ENCODE assay signal across 16 cellular contexts in the genomic region with DNA sequence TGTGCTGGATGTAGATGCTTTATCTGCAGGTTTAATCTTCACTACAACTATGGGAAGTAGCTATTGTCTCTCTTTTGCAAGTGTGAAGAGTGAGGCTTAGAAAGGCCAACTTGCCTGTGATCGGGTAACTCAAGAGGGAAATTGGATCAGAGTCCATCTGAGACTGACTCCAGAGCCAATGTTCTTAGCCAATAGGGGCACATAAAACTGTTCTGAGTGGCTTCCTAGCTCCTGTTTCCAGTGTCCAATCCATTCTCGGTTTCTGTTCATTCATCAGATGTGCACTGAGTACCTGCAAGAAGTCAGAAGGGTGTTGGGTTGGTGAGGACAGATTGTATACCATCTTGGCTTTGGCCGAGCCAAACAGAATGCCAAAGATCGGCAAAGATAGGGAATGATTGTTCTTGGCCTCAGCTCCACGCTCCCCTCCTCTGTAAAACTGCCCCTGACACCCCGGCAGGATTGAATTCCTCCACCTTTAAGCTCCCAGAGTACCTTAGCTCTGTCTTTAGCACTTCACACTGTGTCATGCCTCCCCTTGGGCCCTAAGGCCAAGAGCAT.
DNase-seq lines count a peak whose midpoint lies in the region; ATAC-seq, FAIRE-seq and TF ChIP-seq lines count a peak whose summit lies in the region.
"Had no signal": no experiment of that assay in that cellular context is flagged by ENCODE, and none has a peak within 500 bp of the region (broad histone marks: within the 10 kb centered on the region; RNA-seq: fewer than 3 reads in every experiment).

No MANE protein-coding gene starts in this region.

- DNase-seq in G401 (ENCODE audit: low spot score), result peak; percentile 52
- DNase-seq in OCI-LY7 (ENCODE audit: low spot score), result no peak
- DNase-seq in right atrium auricular region (ENCODE audit: low spot score), result no peak
- peak in 1 of 2 donors; percentile 45 for DNase-seq in gastrocnemius medialis
- DNase-seq in T-cell, result no peak
- no peak for DNase-seq in RCC 7860 (ENCODE audit: low spot score)
- DNase-seq: glutamatergic neuron, KG1, mucosa of descending colon, SHP77 treated with DMSO at 0.1 percent for 48 hours had no signal

- POLR2A ChIA-PET in OCI-LY7 (lab: Charles Lee) (interaction anchor here (1.1 to 1.9 kb wide), 3 partner anchors 23 to 77 kb away, joined by 3 to 5 read pairs (median 5); no protein-coding TSS in a partner anchor), T-cell (lab: Charles Lee) (no interaction called here)

- peak overlapping the region; percentile 33 for H3K27ac ChIP-seq in OCI-LY7 (ENCODE audit: low read depth, low read length, poor library complexity, severe bottlenecking)
- peak overlapping the region; percentile 76 to 85 for H3K27ac ChIP-seq in right atrium auricular region
- H3K27ac ChIP-seq in gastrocnemius medialis, result peak overlapping the region; percentile 84 to 93 (median 88)
- H3K27ac ChIP-seq: C4-2B, HL-60 had no signal

- H3K36me3 ChIP-seq in OCI-LY7 (ENCODE audit: insufficient read depth, low read length) (peaks cover 16% of the 10 kb centered on the region), right atrium auricular region (no peaks in the 10 kb centered on the region), gastrocnemius medialis (no peaks in the 10 kb centered on the region)

- no peaks in the 10 kb centered on the region for H3K9me2 ChIP-seq in OCI-LY7 (ENCODE audit: insufficient read depth, low read length)

- H3K27me3 Mint-ChIP-seq in T-cell, result no peaks in the 10 kb centered on the region
- H3K27me3 Mint-ChIP-seq: activated CD4-positive, alpha-beta memory T cell treated with anti-CD3 and anti-CD28 coated beads for 36 hours had no signal

- H3K9me3 ChIP-seq in OCI-LY7 (ENCODE audit: low read length) (peaks cover 10% of the 10 kb centered on the region), right atrium auricular region (no peaks in the 10 kb centered on the region), gastrocnemius medialis (no peaks in the 10 kb centered on the region)
- H3K9me3 ChIP-seq: mucosa of descending colon had no signal

- in situ Hi-C loops in G401 (cut with HindIII; ENCODE audit: low sequenced_read_pairs) (no loop called here), gastrocnemius medialis (cut with MboI; ENCODE audit: low sequenced_read_pairs in 4 of 4) (loop anchor here in 1 of 4 donors (10.0 kb wide), 1 partner anchor 46 kb away; no protein-coding TSS in a partner anchor)

- peaks cover 4% of the 10 kb centered on the region; the same call in 1 of the 2 replicates for H3K79me2 ChIP-seq in OCI-LY7 (ENCODE audit: insufficient read depth, low read depth, low read length)

- BruUV-seq in OCI-LY7 (replicated peaks; lab: Mats Ljungman, UMichigan), result no TSS peak

- no peaks in the 10 kb centered on the region for H3K9me3 Mint-ChIP-seq in T-cell
- H3K9me3 Mint-ChIP-seq: activated CD4-positive, alpha-beta memory T cell treated with anti-CD3 and anti-CD28 coated beads for 36 hours had no signal

- no peak overlapping the region for H2AFZ ChIP-seq in OCI-LY7 (ENCODE audit: low read length)
- H2AFZ ChIP-seq: GM23338 had no signal

- ATAC-seq in gastrocnemius medialis (peak; percentile 63 to 70), T-cell (replicated peaks in 1 of 4) (no peak)
- no peak for ATAC-seq in activated CD4-positive, CD25-positive, alpha-beta regulatory T cell treated with anti-CD3 and anti-CD28 coated beads, Interleukin-2, amount 50 U/mL, for 24 hours

- CTCF ChIA-PET in OCI-LY7 (lab: Charles Lee; ENCODE audit: unreplicated experiment) (no interaction called here), T-cell (lab: Charles Lee) (interaction anchor here (0.5 to 0.7 kb wide), 2 partner anchors 26 to 115 kb away, joined by 3 to 4 read pairs; no protein-coding TSS in a partner anchor)

- intact Hi-C loops in OCI-LY7 (cut with micrococcal nuclease; ENCODE audit: unreplicated experiment) (no loop called here), gastrocnemius medialis (cut with DNase I; ENCODE audit: low total_unique reads) (loop anchor here (2.0 kb wide), 1 partner anchor 100 kb away; the partner anchor contains the start of gene PTPRJ)

- FAIRE-seq in RCC 7860 (lab: Jason Lieb, UNC), result no peak
- FAIRE-seq: islet of Langerhans had no signal

- H3K4me1 ChIP-seq in OCI-LY7 (ENCODE audit: insufficient read depth, low read length, poor library complexity, severe bottlenecking) (peaks cover 43% of the 10 kb centered on the region), right atrium auricular region (peaks cover 0 to 17% of the 10 kb centered on the region in 2 donors), gastrocnemius medialis (peaks cover 10 to 27% of the 10 kb centered on the region in 2 donors)

- no peaks in the 10 kb centered on the region for H4K20me1 ChIP-seq in OCI-LY7 (ENCODE audit: insufficient read depth, low read length)

- TF ChIP-seq POLR2A in gastrocnemius medialis (IDR thresholded peaks at IDR 0.05), result no peak

- H3K4me3 ChIP-seq in OCI-LY7 (ENCODE audit: low read depth, low read length, poor library complexity, severe bottlenecking) (peak overlapping the region; percentile 43), right atrium auricular region (no peak overlapping the region), gastrocnemius medialis (peak overlapping the region in 1 of 4 donors; percentile 34)
- H3K4me3 ChIP-seq: GM23338, mucosa of descending colon had no signal

- no peak for TF ChIP-seq CTCF in OCI-LY7 (conservative IDR thresholded peaks at IDR 0.05; ENCODE audit: low read length)
- no peak for TF ChIP-seq CTCF in right atrium auricular region (IDR thresholded peaks at IDR 0.05)
- TF ChIP-seq CTCF in gastrocnemius medialis (IDR thresholded peaks at IDR 0.05 in 4 of 5, conservative IDR thresholded peaks at IDR 0.05 in 1 of 5), result no peak

- H3K36me3 Mint-ChIP-seq in T-cell, result peaks cover 35% of the 10 kb centered on the region

- H3K27me3 ChIP-seq in right atrium auricular region (no peaks in the 10 kb centered on the region), gastrocnemius medialis (no peaks in the 10 kb centered on the region)

- H3K4me2 ChIP-seq in OCI-LY7 (ENCODE audit: low read length), result peak overlapping the region; percentile 68
- H3K4me2 ChIP-seq: GM23338 had no signal

- H3K27ac Mint-ChIP-seq in T-cell, result peak overlapping the region in 1 of 2 donors; percentile 22
- H3K27ac Mint-ChIP-seq: activated CD4-positive, alpha-beta memory T cell treated with anti-CD3 and anti-CD28 coated beads for 36 hours; GM23338 had no signal

- H3K4me3 Mint-ChIP-seq in T-cell, result peak overlapping the region in 1 of 3 donors; percentile 59
- H3K4me3 Mint-ChIP-seq: activated CD4-positive, alpha-beta memory T cell treated with anti-CD3 and anti-CD28 coated beads for 36 hours; GM23338 had no signal

- H3K4me1 Mint-ChIP-seq in T-cell, result peaks cover 51 to 67% (median 63%) of the 10 kb centered on the region in 3 donors

Comparison
In these comparisons a context has a peak if more than half of its experiments do, and no peak if none do; other contexts are left out.
1. H3K27ac ChIP-seq: peak in every context shown above with its lines; median percentile 88 in gastrocnemius medialis; 80 in right atrium auricular region; 33 in OCI-LY7.
2. ATAC-seq: peak in gastrocnemius medialis (2 of 2); none in T-cell (0 of 4) and activated CD4-positive, CD25-positive, alpha-beta regulatory T cell treated with anti-CD3 and anti-CD28 coated beads, Interleukin-2, amount 50 U/mL, for 24 hours (0 of 2).